In genomic region chr4:113394730-113395530, GRCh38 we compare ENCODE assay signal across 8 cellular contexts.
DNase-seq lines count a peak whose midpoint lies in the region; TF ChIP-seq lines count a peak whose summit lies in the region.

No MANE protein-coding gene starts in this region.

- H3K27ac ChIP-seq in HEK293 (ENCODE audit: extremely low read depth, low read depth, low read length) (no peak overlapping the region), MM.1S (ENCODE audit: low read length) (no peak overlapping the region), RWPE1 (no peak overlapping the region)

- H3K9me3 ChIP-seq in HEK293 (ENCODE audit: control insufficient read depth, insufficient read depth, low read depth, low read length) (no peaks in the 10 kb centered on the region), MM.1S (replicated peaks; ENCODE audit: insufficient read depth, low read length) (no peaks in the 10 kb centered on the region)

- H3K36me3 ChIP-seq in HEK293 (ENCODE audit: control insufficient read depth in 2 of 2, insufficient read depth in 1 of 2, low read length in 2 of 2) (no peaks in the 10 kb centered on the region), MM.1S (replicated peaks; ENCODE audit: insufficient read depth, low read length) (no peaks in the 10 kb centered on the region)

- no peaks in the 10 kb centered on the region for H3K9me2 ChIP-seq in MM.1S (replicated peaks; ENCODE audit: insufficient read depth, low read length)

- H3K4me3 ChIP-seq in HEK293 (ENCODE audit: low read depth, low read length) (no peak overlapping the region), MM.1S (ENCODE audit: low read length) (no peak overlapping the region)

- H3K4me2 ChIP-seq in MM.1S (ENCODE audit: low read depth, low read length), result peak overlapping the region; percentile 17; the same call in 1 of the 2 replicates

- DNase-seq in MM.1S (peak; percentile 83), RWPE1 (ENCODE audit: low spot score) (peak; percentile 62), head of caudate nucleus (peak in 32 of 42 donors; percentile 2 to 89 (median 62)), putamen (ENCODE audit: low spot score) (peak; percentile 86), 8988T (no peak)

- H3F3A ChIP-seq in MM.1S (ENCODE audit: insufficient read depth, low read length), result no peaks in the 10 kb centered on the region

- CTCF ChIA-PET in HEK293 (lab: Yijun Ruan, JAX) (interaction anchor here (0.5 to 3.9 kb wide), 29 partner anchors 9 to 1319 kb away, joined by 3 to 21 read pairs (median 3); no protein-coding TSS in a partner anchor), RWPE1 (lab: Yijun Ruan, JAX) (interaction anchor here (0.5 to 1.4 kb wide), 11 partner anchors 19 to 983 kb away, joined by 3 to 8 read pairs (median 4); no protein-coding TSS in a partner anchor)

- H3K4me3 Mint-ChIP-seq in activated naive CD8-positive, alpha-beta T cell, result no peak overlapping the region

- no peaks in the 10 kb centered on the region for H4K20me1 ChIP-seq in MM.1S (ENCODE audit: insufficient read depth, low read length)

- H3K9me3 Mint-ChIP-seq in activated naive CD8-positive, alpha-beta T cell (ENCODE audit: low read depth), result no peaks in the 10 kb centered on the region

- H3K4me1 ChIP-seq in HEK293 (ENCODE audit: control insufficient read depth, insufficient read depth, low read length), result no peaks in the 10 kb centered on the region
- no peaks in the 10 kb centered on the region for H3K4me1 ChIP-seq in MM.1S (ENCODE audit: low read length)

- no peaks in the 10 kb centered on the region for H3K27me3 ChIP-seq in MM.1S (replicated peaks; ENCODE audit: insufficient read depth, low read length)

- H3K36me3 Mint-ChIP-seq in activated naive CD8-positive, alpha-beta T cell, result no peaks in the 10 kb centered on the region

- intact Hi-C loops in head of caudate nucleus (cut with DNase I), result loop anchor here (5.0 to 10.0 kb wide), 5 partner anchors 150 to 1300 kb away; partner anchors contain the start of gene CAMK2D

- no peaks in the 10 kb centered on the region for H3K79me2 ChIP-seq in MM.1S (ENCODE audit: low read length)

- H3K4me1 Mint-ChIP-seq in activated naive CD8-positive, alpha-beta T cell (ENCODE audit: low read depth), result peaks cover 2% of the 10 kb centered on the region

- no peak overlapping the region for H3K9ac ChIP-seq in MM.1S (ENCODE audit: low read length)

- peak overlapping the region; percentile 30 for H3K27ac Mint-ChIP-seq in activated naive CD8-positive, alpha-beta T cell

- no peak overlapping the region for H2AFZ ChIP-seq in MM.1S (ENCODE audit: low read length)

- POLR2A ChIA-PET in HEK293 (lab: Yijun Ruan, JAX) (no interaction called here), RWPE1 (lab: Yijun Ruan, JAX; ENCODE audit: low non-redundant PET) (interaction anchor here (0.6 kb wide), 1 partner anchor 490 kb away, joined by 4 read pairs; no protein-coding TSS in a partner anchor)

- TF ChIP-seq CTCF in GM12873 (IDR thresholded peaks at IDR 0.05; ENCODE audit: insufficient read depth, low read depth, low read length, missing control alignments) (peak; percentile 74), HEK293 (tag by site-specific recombination; IDR thresholded peaks at IDR 0.05) (0 out of 2 replicates have a peak, but pooled peaks have one; percentile 22), MM.1S (IDR thresholded peaks at IDR 0.05; ENCODE audit: low read length) (peak; percentile 80), RWPE1 (conservative IDR thresholded peaks at IDR 0.05; ENCODE audit: low read depth) (peak; percentile 74)

- no peaks in the 10 kb centered on the region for H3K27me3 Mint-ChIP-seq in activated naive CD8-positive, alpha-beta T cell

TF ChIP-seq in HEK293, 187 proteins besides CTCF, POLR2A, EP300 and RAD21:
- 0 out of 2 replicates have a peak, but pooled peaks have one; percentile 30 for TF ChIP-seq ZNF660 (tag by site-specific recombination; IDR thresholded peaks at IDR 0.05)
- TF ChIP-seq ZNF18 (tag by site-specific recombination; IDR thresholded peaks at IDR 0.05), result no peak
- TF ChIP-seq SALL2 (tag by site-specific recombination; IDR thresholded peaks at IDR 0.05; ENCODE audit: borderline replicate concordance), result no peak
- peak; percentile 86 for TF ChIP-seq ZNF654 (tag by site-specific recombination; IDR thresholded peaks at IDR 0.05; ENCODE audit: low read depth)
- TF ChIP-seq ZNF202 (tag by site-specific recombination; IDR thresholded peaks at IDR 0.05; ENCODE audit: borderline replicate concordance), result no peak

Comparison
In these comparisons a context has a peak if more than half of its experiments do, and no peak if none do; other contexts are left out.
1. CTCF ChIP-seq: peak in every context shown above with its lines; median percentile 80 in MM.1S; 74 in GM12873; 74 in RWPE1; 22 in HEK293.